ENCODE assay signal across 9 cellular contexts in the genomic region with DNA sequence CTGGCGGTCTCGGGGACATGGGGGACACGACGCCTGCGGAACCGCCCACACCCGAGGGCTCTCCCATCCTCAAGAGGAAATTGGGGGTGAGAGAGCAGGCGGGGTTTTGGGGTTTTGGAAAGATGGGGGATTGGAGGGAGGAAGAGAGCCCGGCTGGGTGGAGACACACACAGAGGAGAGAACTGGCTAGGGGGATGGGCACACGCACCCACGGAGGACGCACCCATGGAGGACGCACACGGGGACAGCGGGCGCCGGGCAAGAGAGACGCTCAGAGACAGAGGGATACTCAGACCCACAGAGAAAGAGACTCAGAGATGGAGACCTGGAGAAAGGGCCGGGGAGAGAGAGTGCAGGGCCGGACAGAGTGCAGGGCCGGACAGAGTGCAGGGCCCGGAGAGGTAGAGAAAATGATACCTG. TPM values are rescaled to one million over a fixed set of nuclear protein-coding genes. Genes with fewer than 3 reads are reported as not detected.
DNase-seq lines count a peak whose midpoint lies in the region; ATAC-seq and TF ChIP-seq lines count a peak whose summit lies in the region.
"Had no signal": no experiment of that assay in that cellular context is flagged by ENCODE, and none has a peak within 500 bp of the region (broad histone marks: within the 10 kb centered on the region; RNA-seq: fewer than 3 reads in every experiment).

No MANE protein-coding gene starts in this region.

- no peak overlapping the region; the same call in 1 of the 2 replicates for H3K4me3 ChIP-seq in BLaER1

- POLR2A ChIA-PET in GM10248 (lab: Yijun Ruan, JAX), result no interaction called here

- H3K4me1 ChIP-seq in BLaER1 (no peaks in the 10 kb centered on the region), ES-I3 (ENCODE audit: insufficient read depth, low read length) (no peaks in the 10 kb centered on the region)

- H3K4me2 ChIP-seq in BLaER1, result peak overlapping the region; percentile 37; the same call in 1 of the 2 replicates

- peaks cover 12% of the 10 kb centered on the region for H3K4me1 Mint-ChIP-seq in activated naive CD8-positive, alpha-beta T cell (ENCODE audit: low read depth)
- H3K4me1 Mint-ChIP-seq in naive B cell, result peaks cover 12 to 18% (median 16%) of the 10 kb centered on the region in 3 donors

- peaks cover 14% of the 10 kb centered on the region for H3K27me3 Mint-ChIP-seq in activated naive CD8-positive, alpha-beta T cell
- H3K27me3 Mint-ChIP-seq in naive B cell, result peaks cover 20 to 52% (median 43%) of the 10 kb centered on the region in 3 donors

- H3K9me3 Mint-ChIP-seq in activated naive CD8-positive, alpha-beta T cell (ENCODE audit: low read depth), result no peaks in the 10 kb centered on the region
- H3K9me3 Mint-ChIP-seq in naive B cell, result no peaks in the 10 kb centered on the region

- H3K36me3 ChIP-seq in BLaER1 (no peaks in the 10 kb centered on the region), ES-I3 (ENCODE audit: insufficient read depth, low read length) (0 out of 2 replicates have a peak, but pooled peaks cover 3% of the 10 kb centered on the region)

- DNase-seq in naive B cell (no peak), GM10248 (ENCODE audit: extremely low spot score) (no peak), NCI-H69 (lab: John Stamatoyannopoulos, UW) (no peak), NCI-H748 (lab: John Stamatoyannopoulos, UW; ENCODE audit: unreplicated experiment) (no peak)
- DNase-seq in stimulated activated CD4-positive, alpha-beta T cell treated with anti-CD3 and anti-CD28 coated beads, Interleukin-2, amount 100 ng/mL, for 24 hours, result no peak
- DNase-seq: hippocampal formation had no signal

- no peak for ATAC-seq in naive B cell (ENCODE audit: low read depth in 2 of 2)

- no peaks in the 10 kb centered on the region for H4K20me1 ChIP-seq in BLaER1

- CTCF ChIA-PET in GM10248 (lab: Yijun Ruan, JAX), result no interaction called here

- peak overlapping the region; percentile 61 for H3K4me3 Mint-ChIP-seq in activated naive CD8-positive, alpha-beta T cell
- peak overlapping the region in 7 of 8 donors; percentile 62 to 90 (median 73) for H3K4me3 Mint-ChIP-seq in naive B cell

- H3K9ac ChIP-seq in BLaER1, result no peak overlapping the region
- peak overlapping the region; percentile 24; the same call in 1 of the 2 replicates for H3K9ac ChIP-seq in ES-I3 (ENCODE audit: low read depth, low read length)

- no peaks in the 10 kb centered on the region for H3K36me3 Mint-ChIP-seq in activated naive CD8-positive, alpha-beta T cell
- H3K36me3 Mint-ChIP-seq in naive B cell, result no peaks in the 10 kb centered on the region

- H3K27ac Mint-ChIP-seq in activated naive CD8-positive, alpha-beta T cell, result peak overlapping the region; percentile 54
- no peak overlapping the region for H3K27ac Mint-ChIP-seq in naive B cell

- H3K9me3 ChIP-seq in BLaER1 (no peaks in the 10 kb centered on the region), ES-I3 (ENCODE audit: control insufficient read depth, insufficient read depth, low read length) (no peaks in the 10 kb centered on the region)

- no peak overlapping the region for H3K27ac ChIP-seq in BLaER1

- no peak for TF ChIP-seq CTCF in GM10248 (IDR thresholded peaks at IDR 0.05; ENCODE audit: control extremely low read depth, extremely low read depth, low read depth, missing control alignments)

- H3K27me3 ChIP-seq in BLaER1, result peaks cover 47% of the 10 kb centered on the region

RNA-seq across cellular contexts. Expression of a gene that starts 52.1 kb away (rescaled TPM):
- polyA plus RNA-seq in naive B cell (ENCODE audit: low read depth in 6 of 6), result 100 to 1,000 TPM; 119 to 194 (median 138) TPM

RNA-seq across cellular contexts. Expression of a gene that starts 53.3 kb away (rescaled TPM):
- polyA plus RNA-seq in naive B cell (ENCODE audit: low read depth in 6 of 6), result 100 to 1,000 TPM; 307 to 347 (median 330) TPM
